ENCODE assay signal across 26 cellular contexts in genomic region chr14:51603495-51603894, GRCh38. TPM values are rescaled to one million over a fixed set of nuclear protein-coding genes. Genes with fewer than 3 reads are reported as not detected.
A peak's percentile ranks its signal among the peaks of the same experiment; 100 is the strongest.
DNase-seq lines count a peak whose midpoint lies in the region; ATAC-seq and TF ChIP-seq lines count a peak whose summit lies in the region.
"Had no signal": no experiment of that assay in that cellular context is flagged by ENCODE, and none has a peak within 500 bp of the region (broad histone marks: within the 10 kb centered on the region; RNA-seq: fewer than 3 reads in every experiment).

No MANE protein-coding gene starts in this region.

- H3K9ac ChIP-seq in smooth muscle cell (ENCODE audit: low read depth) (peak overlapping the region; percentile 80), neural progenitor cell (no peak overlapping the region)

- H3K4me2 ChIP-seq in smooth muscle cell (peak overlapping the region; percentile 79), neural progenitor cell (no peak overlapping the region)

- no peak overlapping the region for H3K4me3 Mint-ChIP-seq in activated T-cell treated with anti-CD3 and anti-CD28 coated beads, Interleukin-2, amount 50 U/mL, for 72 hours
- H3K4me3 Mint-ChIP-seq in T-helper 17 cell: no peak overlapping the region
- no peak overlapping the region for H3K4me3 Mint-ChIP-seq in neural progenitor cell
- H3K4me3 Mint-ChIP-seq in activated naive CD4-positive, alpha-beta T cell treated with anti-CD3 and anti-CD28 coated beads for 36 hours: no peak overlapping the region
- H3K4me3 Mint-ChIP-seq: activated B cell treated with CpG ODN at 0.5 μM for 24 hours; activated naive CD8-positive, alpha-beta T cell; B cell had no signal

- H3K4me1 Mint-ChIP-seq in activated T-cell treated with anti-CD3 and anti-CD28 coated beads, Interleukin-2, amount 50 U/mL, for 72 hours (ENCODE audit: low read depth): no peaks in the 10 kb centered on the region
- H3K4me1 Mint-ChIP-seq in T-helper 17 cell: no peaks in the 10 kb centered on the region
- peaks cover 6% of the 10 kb centered on the region for H3K4me1 Mint-ChIP-seq in neural progenitor cell
- H3K4me1 Mint-ChIP-seq in activated naive CD4-positive, alpha-beta T cell treated with anti-CD3 and anti-CD28 coated beads for 36 hours (ENCODE audit: low read depth): no peaks in the 10 kb centered on the region
- H3K4me1 Mint-ChIP-seq: activated B cell treated with CpG ODN at 0.5 μM for 24 hours, B cell had no signal

- H3K36me3 Mint-ChIP-seq in activated T-cell treated with anti-CD3 and anti-CD28 coated beads, Interleukin-2, amount 50 U/mL, for 72 hours (ENCODE audit: insufficient read depth in 2 of 2): no peaks in the 10 kb centered on the region
- no peaks in the 10 kb centered on the region for H3K36me3 Mint-ChIP-seq in T-helper 17 cell (ENCODE audit: low read depth)
- no peaks in the 10 kb centered on the region for H3K36me3 Mint-ChIP-seq in neural progenitor cell
- H3K36me3 Mint-ChIP-seq in activated naive CD4-positive, alpha-beta T cell treated with anti-CD3 and anti-CD28 coated beads for 36 hours (ENCODE audit: low read depth): no peaks in the 10 kb centered on the region
- H3K36me3 Mint-ChIP-seq: activated naive CD8-positive, alpha-beta T cell had no signal

- H3K36me3 ChIP-seq in smooth muscle cell (ENCODE audit: low read depth) (no peaks in the 10 kb centered on the region), neural progenitor cell (no peaks in the 10 kb centered on the region)
- H3K36me3 ChIP-seq: esophagus muscularis mucosa, neutrophil had no signal

- peaks cover 10% of the 10 kb centered on the region for H3K27me3 Mint-ChIP-seq in activated T-cell treated with anti-CD3 and anti-CD28 coated beads, Interleukin-2, amount 50 U/mL, for 72 hours (ENCODE audit: low read depth)
- peaks cover 58% of the 10 kb centered on the region for H3K27me3 Mint-ChIP-seq in T-helper 17 cell
- peaks cover 11% of the 10 kb centered on the region for H3K27me3 Mint-ChIP-seq in neural progenitor cell (ENCODE audit: insufficient read depth, low read depth)
- peaks cover 13% of the 10 kb centered on the region for H3K27me3 Mint-ChIP-seq in activated naive CD4-positive, alpha-beta T cell treated with anti-CD3 and anti-CD28 coated beads for 36 hours (ENCODE audit: low read depth)

- H3K4me3 ChIP-seq in fibroblast of the aortic adventitia (ENCODE audit: low read depth, low read length) (no peak overlapping the region), smooth muscle cell (no peak overlapping the region), neural progenitor cell (no peak overlapping the region)
- H3K4me3 ChIP-seq: esophagus muscularis mucosa, lung, SK-N-MC had no signal

- no peak for DNase-seq in activated T-cell treated with anti-CD3 and anti-CD28 coated beads, Interleukin-2, amount 50 U/mL, for 72 hours
- DNase-seq in activated T-cell treated with anti-CD3 and anti-CD28 coated beads, Interleukin-2, amount 50 U/mL, for 48 hours: no peak
- DNase-seq in amniotic epithelial cell (ENCODE audit: low read depth) (peak; percentile 93), fibroblast of the aortic adventitia (ENCODE audit: low read depth) (peak; percentile 65), smooth muscle cell (lab: John Stamatoyannopoulos, UW; ENCODE audit: unreplicated experiment) (no peak), T-helper 17 cell (no peak), neural progenitor cell (ENCODE audit: low spot score) (no peak)
- DNase-seq in activated naive CD4-positive, alpha-beta T cell treated with anti-CD3 and anti-CD28 coated beads for 36 hours: no peak
- DNase-seq: activated B cell treated with CpG ODN at 0.5 μM for 24 hours; Kasumi-1; NCI-H1092 treated with DMSO at 0.1 percent for 48 hours; NCI-H187 treated with DMSO at 0.1 percent for 48 hours; NCI-H774; small intestine; stimulated activated CD4-positive, alpha-beta T cell treated with anti-CD3 and anti-CD28 coated beads, Interleukin-2, amount 100 ng/mL, for 24 hours; substantia nigra; T-helper 9 cell had no signal

- no peak for ATAC-seq in activated T-cell treated with anti-CD3 and anti-CD28 coated beads, Interleukin-2, amount 50 U/mL, for 72 hours (replicated peaks in 1 of 2)
- ATAC-seq in T-helper 17 cell: no peak
- ATAC-seq: HCT116 had no signal

- H3K27me3 ChIP-seq in smooth muscle cell (ENCODE audit: low read depth): no peaks in the 10 kb centered on the region
- no peaks in the 10 kb centered on the region for H3K27me3 ChIP-seq in neural progenitor cell
- H3K27me3 ChIP-seq: esophagus muscularis mucosa had no signal

- TF ChIP-seq CTCF in fibroblast of the aortic adventitia (IDR thresholded peaks at IDR 0.05; ENCODE audit: insufficient read depth, low read length): no peak
- TF ChIP-seq CTCF in smooth muscle cell (IDR thresholded peaks at IDR 0.05; ENCODE audit: borderline replicate concordance, insufficient read depth, poor library complexity, severe bottlenecking): no peak
- TF ChIP-seq CTCF in neural progenitor cell (IDR thresholded peaks at IDR 0.05): no peak

- H3K9me3 Mint-ChIP-seq in activated T-cell treated with anti-CD3 and anti-CD28 coated beads, Interleukin-2, amount 50 U/mL, for 72 hours: no peaks in the 10 kb centered on the region
- no peaks in the 10 kb centered on the region for H3K9me3 Mint-ChIP-seq in neural progenitor cell
- no peaks in the 10 kb centered on the region for H3K9me3 Mint-ChIP-seq in activated naive CD4-positive, alpha-beta T cell treated with anti-CD3 and anti-CD28 coated beads for 36 hours
- H3K9me3 Mint-ChIP-seq: activated B cell treated with CpG ODN at 0.5 μM for 24 hours; activated T-helper 2 cell treated with anti-CD3 and anti-CD28 coated beads, Interferon-gamma antibody, Interleukin-2, Interleukin-4, amounts not matched to agents 10 μg/mL and 5 μg/mL and 100 μg/mL, durations not matched to agents 14 hours and 24 hours and 36 hours had no signal

- H3K9me3 ChIP-seq in smooth muscle cell (replicated peaks; ENCODE audit: low read depth) (no peaks in the 10 kb centered on the region), T-helper 17 cell (ENCODE audit: control insufficient read depth, low read length, poor library complexity, severe bottlenecking) (no peaks in the 10 kb centered on the region), neural progenitor cell (ENCODE audit: low read depth) (no peaks in the 10 kb centered on the region)
- H3K9me3 ChIP-seq: esophagus muscularis mucosa, neutrophil had no signal

- peak overlapping the region; percentile 24 for H3K27ac Mint-ChIP-seq in activated T-cell treated with anti-CD3 and anti-CD28 coated beads, Interleukin-2, amount 50 U/mL, for 72 hours
- H3K27ac Mint-ChIP-seq in T-helper 17 cell (no peak overlapping the region), neural progenitor cell (no peak overlapping the region)
- no peak overlapping the region for H3K27ac Mint-ChIP-seq in activated naive CD4-positive, alpha-beta T cell treated with anti-CD3 and anti-CD28 coated beads for 36 hours
- H3K27ac Mint-ChIP-seq: activated B cell treated with CpG ODN at 0.5 μM for 24 hours; activated naive CD8-positive, alpha-beta T cell; activated T-helper 2 cell treated with anti-CD3 and anti-CD28 coated beads, Interferon-gamma antibody, Interleukin-2, Interleukin-4, amounts not matched to agents 10 μg/mL and 5 μg/mL and 100 μg/mL, durations not matched to agents 14 hours and 24 hours and 36 hours; B cell had no signal

- H2AFZ ChIP-seq in smooth muscle cell (ENCODE audit: low read depth) (no peak overlapping the region), neural progenitor cell (replicated peaks) (no peak overlapping the region)

- H3F3A ChIP-seq in smooth muscle cell (ENCODE audit: low read depth) (peaks cover 28% of the 10 kb centered on the region), neural progenitor cell (ENCODE audit: low read depth) (no peaks in the 10 kb centered on the region)

- no peaks in the 10 kb centered on the region for H4K20me1 ChIP-seq in smooth muscle cell (ENCODE audit: low read depth)
- no peaks in the 10 kb centered on the region for H4K20me1 ChIP-seq in neural progenitor cell (ENCODE audit: low read depth)

- 90% methylated on average over 3 of the region's 3 CpGs for WGBS in smooth muscle cell (ENCODE audit: low lambda C conversion rate)

- intact Hi-C loops in activated naive CD4-positive, alpha-beta T cell treated with anti-CD3 and anti-CD28 coated beads for 36 hours (cut with micrococcal nuclease): no loop called here

- CTCF ChIA-PET in activated naive CD4-positive, alpha-beta T cell treated with anti-CD3 and anti-CD28 coated beads for 36 hours (lab: Charles Lee): no interaction called here

- H3K79me2 ChIP-seq in smooth muscle cell (ENCODE audit: low read depth) (no peaks in the 10 kb centered on the region), neural progenitor cell (ENCODE audit: low read depth) (no peaks in the 10 kb centered on the region)

- H3K4me1 ChIP-seq in smooth muscle cell (ENCODE audit: low read depth): peaks cover 18% of the 10 kb centered on the region
- H3K4me1 ChIP-seq in neural progenitor cell: no peaks in the 10 kb centered on the region

- peak overlapping the region; percentile 99 for H3K27ac ChIP-seq in smooth muscle cell (ENCODE audit: low read depth)
- no peak overlapping the region for H3K27ac ChIP-seq in neural progenitor cell
- H3K27ac ChIP-seq: esophagus muscularis mucosa, neutrophil, RWPE1, SK-N-MC had no signal

RNA-seq across cellular contexts. Expression of gene FRMD6, which starts 48.2 kb away (rescaled TPM):
- total RNA-seq in activated T-cell treated with anti-CD3 and anti-CD28 coated beads, Interleukin-2, amount 50 U/mL, for 72 hours: 1 to 10 TPM; 6.5 to 7.7 TPM
- 192 and 257 TPM in 2 replicates for total RNA-seq in fibroblast of the aortic adventitia (ENCODE audit: low replicate concordance)
- total RNA-seq in smooth muscle cell: 564 and 578 TPM in 2 replicates
- 197 and 254 TPM in 2 replicates for polyA plus RNA-seq in smooth muscle cell
- total RNA-seq in T-helper 17 cell: under 1 TPM; 0.65 to 0.73 TPM
- total RNA-seq in neural progenitor cell (ENCODE audit: low replicate concordance): 20.6 and 24.4 TPM in 2 replicates
- total RNA-seq in activated naive CD4-positive, alpha-beta T cell treated with anti-CD3 and anti-CD28 coated beads for 36 hours: 1 to 10 TPM; 3.0 to 3.2 TPM

Comparison
In these comparisons a context has a peak if more than half of its experiments do, and no peak if none do; other contexts are left out.
1. DNase-seq: peak in amniotic epithelial cell (single experiment) and fibroblast of the aortic adventitia (single experiment); none in activated T-cell treated with anti-CD3 and anti-CD28 coated beads, Interleukin-2, amount 50 U/mL, for 72 hours (0 of 2), activated T-cell treated with anti-CD3 and anti-CD28 coated beads, Interleukin-2, amount 50 U/mL, for 48 hours (0 of 2), smooth muscle cell (single experiment), T-helper 17 cell (0 of 3), neural progenitor cell (single experiment) and activated naive CD4-positive, alpha-beta T cell treated with anti-CD3 and anti-CD28 coated beads for 36 hours (single experiment).